Comparison of ENCODE assay signal across 26 cellular contexts in genomic region chr13:50950808-50951207, GRCh38.
"Had no signal": no experiment of that assay in that cellular context is flagged by ENCODE, and none has a peak within 500 bp of the region (broad histone marks: within the 10 kb centered on the region; RNA-seq: fewer than 3 reads in every experiment).

No MANE protein-coding gene starts in this region.

- H3K4me3 Mint-ChIP-seq: activated naive CD8-positive, alpha-beta T cell treated with anti-CD3 and anti-CD28 coated beads, Interleukin-2, amount 10 ng/mL, durations not matched to agents 7 days and 5 days; effector memory CD8-positive, alpha-beta T cell; nephron progenitor cell had no signal

- H3K27me3 ChIP-seq: body of pancreas, gastrocnemius medialis, tibial artery had no signal

- H3K4me3 ChIP-seq: body of pancreas, gastrocnemius medialis, tibial artery had no signal

- H3K9me3 Mint-ChIP-seq: activated naive CD8-positive, alpha-beta T cell treated with anti-CD3 and anti-CD28 coated beads, Interleukin-2, amount 10 ng/mL, durations not matched to agents 7 days and 5 days; effector memory CD8-positive, alpha-beta T cell; nephron progenitor cell had no signal

- H3K9me3 ChIP-seq: body of pancreas, gastrocnemius medialis, tibial artery had no signal

- H3K36me3 ChIP-seq: gastrocnemius medialis had no signal

- H3K27ac Mint-ChIP-seq: activated naive CD8-positive, alpha-beta T cell treated with anti-CD3 and anti-CD28 coated beads, Interleukin-2, amount 10 ng/mL, durations not matched to agents 7 days and 5 days; effector memory CD8-positive, alpha-beta T cell; nephron progenitor cell had no signal

- H3K27ac ChIP-seq: body of pancreas, gastrocnemius medialis, tibial artery had no signal

- ATAC-seq: activated CD4-positive, CD25-positive, alpha-beta regulatory T cell treated with anti-CD3 and anti-CD28 coated beads, Interleukin-2, amount 50 U/mL, for 24 hours; body of pancreas; effector memory CD8-positive, alpha-beta T cell; gastrocnemius medialis; left lobe of liver had no signal

- H3K4me1 ChIP-seq: body of pancreas, gastrocnemius medialis, tibial artery had no signal

- FAIRE-seq: kidney had no signal

- H3K27me3 Mint-ChIP-seq: activated naive CD8-positive, alpha-beta T cell treated with anti-CD3 and anti-CD28 coated beads, Interleukin-2, amount 10 ng/mL, durations not matched to agents 7 days and 5 days; effector memory CD8-positive, alpha-beta T cell had no signal

- H3K4me1 Mint-ChIP-seq: activated naive CD8-positive, alpha-beta T cell treated with anti-CD3 and anti-CD28 coated beads, Interleukin-2, amount 10 ng/mL, durations not matched to agents 7 days and 5 days had no signal

- DNase-seq: activated CD8-positive, alpha-beta memory T cell treated with anti-CD3 and anti-CD28 coated beads for 24 hours; activated naive CD4-positive, alpha-beta T cell; activated naive CD8-positive, alpha-beta T cell treated with anti-CD3 and anti-CD28 coated beads, Interleukin-2, amount 10 ng/mL, durations not matched to agents 7 days and 5 days; amygdala; body of pancreas; caudate nucleus; effector memory CD8-positive, alpha-beta T cell; gastrocnemius medialis; head of caudate nucleus; kidney; mammary epithelial cell; midbrain; nephron progenitor cell; nucleus accumbens; posterior cingulate gyrus; retina; stimulated activated CD4-positive, alpha-beta T cell treated with anti-CD3 and anti-CD28 coated beads, Interleukin-12 subunit alpha, Interleukin-12 subunit beta, amount 100 ng/mL, for 4 hours; stimulated activated CD4-positive, alpha-beta T cell treated with anti-CD3 and anti-CD28 coated beads, Interleukin-1b, Interleukin-23, amount 100 ng/mL, for 48 hours; stimulated activated CD8-positive, alpha-beta memory T cell treated with anti-CD3 and anti-CD28 coated beads, Interleukin-4, amount 100 ng/mL, for 48 hours; stimulated activated naive CD4-positive, alpha-beta T cell treated with Interleukin-2 at 50 U/mL for 16 hours; substantia nigra; T-helper 1 cell; T-helper 9 cell; tibial artery had no signal
